In genomic region chr3:123244128-123244527, GRCh38 we compare ENCODE assay signal across 15 cellular contexts. TPM values are rescaled to one million over a fixed set of nuclear protein-coding genes. Genes with fewer than 3 reads are reported as not detected.
A peak's percentile ranks its signal among the peaks of the same experiment; 100 is the strongest.
DNase-seq lines count a peak whose midpoint lies in the region; ATAC-seq, FAIRE-seq and TF ChIP-seq lines count a peak whose summit lies in the region.
"Had no signal": no experiment of that assay in that cellular context is flagged by ENCODE, and none has a peak within 500 bp of the region (broad histone marks: within the 10 kb centered on the region; RNA-seq: fewer than 3 reads in every experiment).

No MANE protein-coding gene starts in this region.

- no peaks in the 10 kb centered on the region for H3K4me1 ChIP-seq in naive thymus-derived CD4-positive, alpha-beta T cell (ENCODE audit: control insufficient read depth in 2 of 2, insufficient read depth in 2 of 2, low read length in 2 of 2)

- no peak for TF ChIP-seq POLR2A in GM12892 (IDR thresholded peaks at IDR 0.05; ENCODE audit: low read depth, low read length)

- CTCF ChIA-PET in naive thymus-derived CD4-positive, alpha-beta T cell (lab: Charles Lee): interaction anchor here (0.8 kb wide), 1 partner anchor 16 kb away, joined by 3 read pairs; no protein-coding TSS in a partner anchor

- TF ChIP-seq CTCF in glutamatergic neuron (IDR thresholded peaks at IDR 0.05; ENCODE audit: partially characterized antibody, unreplicated experiment): no peak
- no peak for TF ChIP-seq CTCF in WERI-Rb-1 (IDR thresholded peaks at IDR 0.05; ENCODE audit: low read depth, low read length)

- H3K36me3 Mint-ChIP-seq in naive thymus-derived CD4-positive, alpha-beta T cell: peaks cover 18 to 73% (median 43%) of the 10 kb centered on the region in 5 donors
- H3K36me3 Mint-ChIP-seq in glutamatergic neuron (ENCODE audit: unreplicated experiment): peaks cover 18% of the 10 kb centered on the region

- H3K27me3 Mint-ChIP-seq in naive thymus-derived CD4-positive, alpha-beta T cell: no peaks in the 10 kb centered on the region
- no peaks in the 10 kb centered on the region for H3K27me3 Mint-ChIP-seq in glutamatergic neuron (ENCODE audit: unreplicated experiment)

- no peak for ATAC-seq in naive thymus-derived CD4-positive, alpha-beta T cell
- ATAC-seq in GM21515 (IDR thresholded peaks at IDR 0.05; ENCODE audit: unreplicated experiment): no peak
- ATAC-seq: heart right ventricle, upper lobe of right lung had no signal

- no peak overlapping the region for H3K4me3 Mint-ChIP-seq in naive thymus-derived CD4-positive, alpha-beta T cell
- no peak overlapping the region for H3K4me3 Mint-ChIP-seq in glutamatergic neuron (ENCODE audit: unreplicated experiment)
- H3K4me3 Mint-ChIP-seq: T-helper 1 cell treated with Interleukin-12 subunit alpha and Interleukin-12 subunit beta and Interleukin-4 antibody, amounts not matched to agents 30 μg/mL and 1 μg/mL, for 36 hours had no signal

- peaks cover 0 to 3% (median 0%) of the 10 kb centered on the region in 11 donors for H3K9me3 Mint-ChIP-seq in naive thymus-derived CD4-positive, alpha-beta T cell
- H3K9me3 Mint-ChIP-seq in glutamatergic neuron (ENCODE audit: unreplicated experiment): no peaks in the 10 kb centered on the region
- H3K9me3 Mint-ChIP-seq: T-helper 1 cell treated with Interleukin-12 subunit alpha and Interleukin-12 subunit beta and Interleukin-4 antibody, amounts not matched to agents 30 μg/mL and 1 μg/mL, for 36 hours had no signal

- H3K27me3 ChIP-seq in naive thymus-derived CD4-positive, alpha-beta T cell (ENCODE audit: control insufficient read depth in 2 of 2, insufficient read depth in 2 of 2, low read length in 2 of 2): no peaks in the 10 kb centered on the region
- H3K27me3 ChIP-seq in WERI-Rb-1 (ENCODE audit: insufficient read depth, low read depth, severe bottlenecking): no peaks in the 10 kb centered on the region
- H3K27me3 ChIP-seq: heart right ventricle, upper lobe of right lung had no signal

- no peaks in the 10 kb centered on the region for H3K9me3 ChIP-seq in naive thymus-derived CD4-positive, alpha-beta T cell (ENCODE audit: control insufficient read depth in 2 of 3, low read length in 3 of 3)
- H3K9me3 ChIP-seq in WERI-Rb-1 (ENCODE audit: severe bottlenecking): no peaks in the 10 kb centered on the region
- H3K9me3 ChIP-seq: upper lobe of right lung had no signal

- peaks cover 0 to 37% (median 0%) of the 10 kb centered on the region in 3 experiments for H3K36me3 ChIP-seq in naive thymus-derived CD4-positive, alpha-beta T cell (ENCODE audit: control insufficient read depth in 2 of 3, insufficient read depth in 3 of 3, low read length in 3 of 3)
- H3K36me3 ChIP-seq in WERI-Rb-1: peaks cover 31% of the 10 kb centered on the region

- H3K4me1 Mint-ChIP-seq in naive thymus-derived CD4-positive, alpha-beta T cell: peaks cover 11 to 44% (median 37%) of the 10 kb centered on the region in 7 donors
- peaks cover 18% of the 10 kb centered on the region for H3K4me1 Mint-ChIP-seq in glutamatergic neuron (ENCODE audit: low read depth, unreplicated experiment)

- peak; percentile 9 for FAIRE-seq in GM12892 (lab: Jason Lieb, UNC)

- no peak overlapping the region for H3K4me3 ChIP-seq in naive thymus-derived CD4-positive, alpha-beta T cell (ENCODE audit: low read length)
- no peak overlapping the region for H3K4me3 ChIP-seq in WERI-Rb-1 (ENCODE audit: low read depth, low read length)
- H3K4me3 ChIP-seq: heart right ventricle, upper lobe of right lung had no signal

- H3K27ac Mint-ChIP-seq in naive thymus-derived CD4-positive, alpha-beta T cell: peak overlapping the region in 1 of 9 donors; percentile 36
- H3K27ac Mint-ChIP-seq in glutamatergic neuron (ENCODE audit: unreplicated experiment): no peak overlapping the region
- H3K27ac Mint-ChIP-seq: T-helper 1 cell treated with Interleukin-12 subunit alpha and Interleukin-12 subunit beta and Interleukin-4 antibody, amounts not matched to agents 30 μg/mL and 1 μg/mL, for 36 hours had no signal

- H3K27ac ChIP-seq in naive thymus-derived CD4-positive, alpha-beta T cell (ENCODE audit: low read depth, low read length): no peak overlapping the region
- H3K27ac ChIP-seq in WERI-Rb-1: no peak overlapping the region
- H3K27ac ChIP-seq: heart right ventricle, parathyroid adenoma, upper lobe of right lung had no signal

- POLR2A ChIA-PET in naive thymus-derived CD4-positive, alpha-beta T cell (lab: Charles Lee): no interaction called here

- peak; percentile 7 for DNase-seq in activated T-cell treated with anti-CD3 and anti-CD28 coated beads for 1 hour (ENCODE audit: low read depth)
- no peak for DNase-seq in activated T-cell treated with anti-CD3 and anti-CD28 coated beads for 4 hours
- no peak for DNase-seq in GM12892 (ENCODE audit: insufficient read length)
- DNase-seq in activated CD4-positive, alpha-beta T cell treated with anti-CD3 and anti-CD28 coated beads, Interleukin-2, amount 50 U/mL, for 4 hours: peak; percentile 1 to 2
- peak in 7 of 9 donors; percentile 3 to 37 (median 21) for DNase-seq in naive thymus-derived CD4-positive, alpha-beta T cell
- no peak for DNase-seq in glutamatergic neuron
- DNase-seq in WERI-Rb-1: no peak
- DNase-seq: activated CD8-positive, alpha-beta memory T cell treated with anti-CD3 and anti-CD28 coated beads for 24 hours; cerebellar nuclear complex; heart right ventricle; NCI-H345; upper lobe of right lung had no signal

- intact Hi-C loops in naive thymus-derived CD4-positive, alpha-beta T cell (cut with micrococcal nuclease): no loop called here

RNA-seq across cellular contexts. Expression of gene SEC22A, which starts 42.4 kb away (rescaled TPM):
- 24.5 TPM for polyA plus RNA-seq in GM12892 (2012; ENCODE audit: missing spikeins)
- 10 to 100 TPM; 15.0 to 20.1 (median 17.1) TPM for total RNA-seq in naive thymus-derived CD4-positive, alpha-beta T cell
- 10 to 100 TPM; 14.0 to 15.4 TPM for polyA plus RNA-seq in naive thymus-derived CD4-positive, alpha-beta T cell
- 14.6 TPM for total RNA-seq in glutamatergic neuron (ENCODE audit: unreplicated experiment)

Comparison
In these comparisons a context has a peak if more than half of its experiments do, and no peak if none do; other contexts are left out.
1. DNase-seq: peak in activated T-cell treated with anti-CD3 and anti-CD28 coated beads for 1 hour (single experiment), activated CD4-positive, alpha-beta T cell treated with anti-CD3 and anti-CD28 coated beads, Interleukin-2, amount 50 U/mL, for 4 hours (2 of 2) and naive thymus-derived CD4-positive, alpha-beta T cell (7 of 9); none in activated T-cell treated with anti-CD3 and anti-CD28 coated beads for 4 hours (single experiment), GM12892 (single experiment), glutamatergic neuron (single experiment) and WERI-Rb-1 (single experiment).